In the genomic region with DNA sequence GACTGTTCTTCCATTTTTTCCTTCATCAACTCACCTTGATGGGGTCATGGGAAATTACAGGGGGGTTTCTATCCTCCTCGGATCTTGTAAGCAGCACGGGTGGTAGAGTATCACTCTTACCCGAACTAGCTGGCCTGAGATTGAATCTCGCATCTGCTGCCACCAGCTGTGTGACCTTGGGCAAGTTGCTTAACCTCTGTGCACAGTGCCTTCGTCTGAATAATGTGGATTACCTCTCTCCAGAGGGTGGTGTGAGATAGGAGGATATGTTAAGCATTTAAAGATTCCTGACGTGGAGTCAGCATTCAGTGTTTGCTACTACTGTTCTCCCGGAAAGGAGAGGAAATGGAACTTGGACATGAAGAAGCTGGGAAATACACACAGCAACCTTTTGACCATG, we compare ENCODE assay signal across 10 cellular contexts. TPM values are rescaled to one million over a fixed set of nuclear protein-coding genes. Genes with fewer than 3 reads are reported as not detected.
DNase-seq lines count a peak whose midpoint lies in the region; ATAC-seq and TF ChIP-seq lines count a peak whose summit lies in the region.
"Had no signal": no experiment of that assay in that cellular context is flagged by ENCODE, and none has a peak within 500 bp of the region (broad histone marks: within the 10 kb centered on the region; RNA-seq: fewer than 3 reads in every experiment).

No MANE protein-coding gene starts in this region.

- no peak overlapping the region for H4K5ac ChIP-seq in mesendoderm (ENCODE audit: low read length)

- TF ChIP-seq CTCF in tibial nerve (IDR thresholded peaks at IDR 0.05) = no peak
- TF ChIP-seq CTCF in SK-N-SH (IDR thresholded peaks at IDR 0.05) = no peak
- no peak for TF ChIP-seq CTCF in GM10266 (IDR thresholded peaks at IDR 0.05; ENCODE audit: control insufficient read depth, insufficient read depth, low read depth, missing control alignments)

- CTCF ChIA-PET in activated naive CD4-positive, alpha-beta T cell treated with anti-CD3 and anti-CD28 coated beads for 36 hours (lab: Charles Lee) = interaction anchor here (1.0 to 1.6 kb wide), 4 partner anchors 10 to 25 kb away, joined by 3 to 5 read pairs (median 4); partner anchors contain the start of gene LASP1
- CTCF ChIA-PET in SK-N-SH (lab: Yijun Ruan, JAX) = interaction anchor here (1.0 to 1.7 kb wide), 5 partner anchors 15 to 89 kb away, joined by 3 to 6 read pairs (median 3); partner anchors contain the start of gene LASP1

- no peak for TF ChIP-seq POLR2A in tibial nerve (IDR thresholded peaks at IDR 0.05)

- H3K9ac ChIP-seq in mesendoderm (ENCODE audit: low read length) = no peak overlapping the region
- no peak overlapping the region for H3K9ac ChIP-seq in SK-N-SH

- H3K4me3 ChIP-seq in mesendoderm (ENCODE audit: low read length) (no peak overlapping the region), tibial nerve (no peak overlapping the region), SK-N-SH (ENCODE audit: low read depth in 2 of 2, low read length in 1 of 2) (no peak overlapping the region)

- H3K9me3 ChIP-seq in tibial nerve (no peaks in the 10 kb centered on the region), SK-N-SH (no peaks in the 10 kb centered on the region)

- TF ChIP-seq RAD21 in SK-N-SH (IDR thresholded peaks at IDR 0.05; ENCODE audit: low read length) = no peak

- H3K4me1 ChIP-seq in mesendoderm (ENCODE audit: control insufficient read depth, low read depth, low read length) (no peaks in the 10 kb centered on the region), tibial nerve (peaks cover 0 to 90% (median 61%) of the 10 kb centered on the region in 4 donors), SK-N-SH (ENCODE audit: control insufficient read depth in 1 of 2, insufficient read depth in 2 of 2, low read depth in 1 of 2, low read length in 1 of 2) (peaks cover 0 to 28% of the 10 kb centered on the region in 2 experiments; a peak in 1 of 4 replicates)

- H3K36me3 Mint-ChIP-seq in activated naive CD4-positive, alpha-beta T cell treated with anti-CD3 and anti-CD28 coated beads for 36 hours (ENCODE audit: low read depth) = peaks cover 18% of the 10 kb centered on the region
- peaks cover 31% of the 10 kb centered on the region for H3K36me3 Mint-ChIP-seq in activated naive CD8-positive, alpha-beta T cell treated with anti-CD3 and anti-CD28 coated beads, Interleukin-2, amount 10 ng/mL, durations not matched to agents 7 days and 5 days

- no CpG with 5 or more reads among the region's 7 CpGs for WGBS in mesendoderm (ENCODE audit: extremely low coverage, insufficient coverage, low lambda C conversion rate)
- 33 to 50% methylated on average over 7 of the region's 7 CpGs for WGBS in tibial nerve, 2 donors
- WGBS in SK-N-SH (ENCODE audit: low lambda C conversion rate) = 87% methylated on average over 7 of the region's 7 CpGs

- H2BK15ac ChIP-seq in mesendoderm (replicated peaks; ENCODE audit: low read depth) = no peak overlapping the region

- DNase-seq in activated naive CD4-positive, alpha-beta T cell treated with anti-CD3 and anti-CD28 coated beads for 36 hours = no peak
- DNase-seq in activated naive CD4-positive, alpha-beta T cell (lab: John Stamatoyannopoulos, UW) = no peak
- no peak for DNase-seq in activated naive CD8-positive, alpha-beta T cell treated with anti-CD3 and anti-CD28 coated beads, Interleukin-2, amount 10 ng/mL, durations not matched to agents 7 days and 5 days
- DNase-seq in mesendoderm (peak; percentile 84), tibial nerve (ENCODE audit: low spot score in 2 of 2) (no peak), epidermal melanocyte (ENCODE audit: insufficient read length, low spot score) (no peak), SK-N-SH (no peak), GM10266 (ENCODE audit: extremely low spot score) (no peak)
- DNase-seq: NCI-H526, T-helper 9 cell had no signal

- H3K56ac ChIP-seq in mesendoderm (ENCODE audit: low read length) = no peak overlapping the region

- intact Hi-C loops in activated naive CD4-positive, alpha-beta T cell treated with anti-CD3 and anti-CD28 coated beads for 36 hours (cut with micrococcal nuclease) = no loop called here

- H2BK5ac ChIP-seq in mesendoderm (ENCODE audit: low read length) = no peak overlapping the region

- no peak overlapping the region for H4K8ac ChIP-seq in mesendoderm (ENCODE audit: low read depth, low read length)

- H3K79me2 ChIP-seq in mesendoderm (ENCODE audit: control insufficient read depth, insufficient read depth, low read length) (no peaks in the 10 kb centered on the region), SK-N-SH (ENCODE audit: insufficient read depth) (peaks cover 85% of the 10 kb centered on the region)

- TF ChIP-seq EP300 in tibial nerve (IDR thresholded peaks at IDR 0.05) (no peak), SK-N-SH (IDR thresholded peaks at IDR 0.05; ENCODE audit: borderline replicate concordance in 1 of 2, low read depth in 1 of 2, low read length in 1 of 2) (no peak)

- H3K4me3 Mint-ChIP-seq in activated naive CD4-positive, alpha-beta T cell treated with anti-CD3 and anti-CD28 coated beads for 36 hours = no peak overlapping the region
- H3K4me3 Mint-ChIP-seq in activated naive CD8-positive, alpha-beta T cell treated with anti-CD3 and anti-CD28 coated beads, Interleukin-2, amount 10 ng/mL, durations not matched to agents 7 days and 5 days = peak overlapping the region; percentile 14

- H4K20me1 ChIP-seq in SK-N-SH (ENCODE audit: insufficient read depth) = peaks cover 77% of the 10 kb centered on the region

- H3K79me1 ChIP-seq in mesendoderm (ENCODE audit: low read length) = peaks cover 16% of the 10 kb centered on the region

- H3K27ac ChIP-seq in mesendoderm (ENCODE audit: low read depth, low read length) (no peak overlapping the region), tibial nerve (peak overlapping the region in 3 of 4 donors; percentile 37 to 77 (median 66)), SK-N-SH (ENCODE audit: low read depth in 2 of 2, low read length in 1 of 2) (no peak overlapping the region)

- H3K36me3 ChIP-seq in mesendoderm (ENCODE audit: control insufficient read depth, insufficient read depth, low read length) (peaks cover 6% of the 10 kb centered on the region), tibial nerve (peaks cover 4 to 71% (median 4%) of the 10 kb centered on the region in 3 donors), SK-N-SH (replicated peaks in 1 of 2; ENCODE audit: control insufficient read depth in 1 of 2, insufficient read depth in 2 of 2, low read length in 1 of 2) (peaks cover 36 to 66% of the 10 kb centered on the region in 2 experiments)

- no peak overlapping the region for H2BK120ac ChIP-seq in mesendoderm (ENCODE audit: low read depth, low read length)

- H3F3A ChIP-seq in SK-N-SH (replicated peaks; ENCODE audit: insufficient read depth) = peaks cover 25% of the 10 kb centered on the region

- peaks cover 77% of the 10 kb centered on the region for H3K4me1 Mint-ChIP-seq in activated naive CD4-positive, alpha-beta T cell treated with anti-CD3 and anti-CD28 coated beads for 36 hours (ENCODE audit: low read depth)
- peaks cover 79% of the 10 kb centered on the region for H3K4me1 Mint-ChIP-seq in activated naive CD8-positive, alpha-beta T cell treated with anti-CD3 and anti-CD28 coated beads, Interleukin-2, amount 10 ng/mL, durations not matched to agents 7 days and 5 days

- no peak overlapping the region for H3K4ac ChIP-seq in mesendoderm (ENCODE audit: low read depth, low read length)

- no peaks in the 10 kb centered on the region for H3K27me3 Mint-ChIP-seq in activated naive CD4-positive, alpha-beta T cell treated with anti-CD3 and anti-CD28 coated beads for 36 hours (ENCODE audit: low read depth)
- H3K27me3 Mint-ChIP-seq in activated naive CD8-positive, alpha-beta T cell treated with anti-CD3 and anti-CD28 coated beads, Interleukin-2, amount 10 ng/mL, durations not matched to agents 7 days and 5 days = no peaks in the 10 kb centered on the region

- H3K9me2 ChIP-seq in SK-N-SH = no peaks in the 10 kb centered on the region

- H3K27me3 ChIP-seq in mesendoderm (ENCODE audit: insufficient read depth, low read length, poor library complexity) (no peaks in the 10 kb centered on the region), tibial nerve (no peaks in the 10 kb centered on the region), SK-N-SH (ENCODE audit: insufficient read depth) (no peaks in the 10 kb centered on the region)

- H3K4me2 ChIP-seq in mesendoderm (ENCODE audit: low read length) (no peak overlapping the region), SK-N-SH (no peak overlapping the region)

- no peaks in the 10 kb centered on the region for H3K9me3 Mint-ChIP-seq in activated naive CD4-positive, alpha-beta T cell treated with anti-CD3 and anti-CD28 coated beads for 36 hours
- H3K9me3 Mint-ChIP-seq in activated naive CD8-positive, alpha-beta T cell treated with anti-CD3 and anti-CD28 coated beads, Interleukin-2, amount 10 ng/mL, durations not matched to agents 7 days and 5 days = no peaks in the 10 kb centered on the region

- H2AFZ ChIP-seq in SK-N-SH (ENCODE audit: low read depth) = no peak overlapping the region

- peak overlapping the region; percentile 61 for H3K27ac Mint-ChIP-seq in activated naive CD4-positive, alpha-beta T cell treated with anti-CD3 and anti-CD28 coated beads for 36 hours
- peak overlapping the region; percentile 81 for H3K27ac Mint-ChIP-seq in activated naive CD8-positive, alpha-beta T cell treated with anti-CD3 and anti-CD28 coated beads, Interleukin-2, amount 10 ng/mL, durations not matched to agents 7 days and 5 days

- no peak for ATAC-seq in activated naive CD8-positive, alpha-beta T cell treated with anti-CD3 and anti-CD28 coated beads, Interleukin-2, amount 10 ng/mL, durations not matched to agents 7 days and 5 days (ENCODE audit: low read depth)

- POLR2A ChIA-PET in activated naive CD8-positive, alpha-beta T cell treated with anti-CD3 and anti-CD28 coated beads, Interleukin-2, amount 10 ng/mL, durations not matched to agents 7 days and 5 days (lab: Charles Lee) = interaction anchor here (0.6 to 4.7 kb wide), 8 partner anchors 9 to 559 kb away, joined by 3 to 42 read pairs (median 6); partner anchors contain the start of gene LASP1
- POLR2A ChIA-PET in SK-N-SH (lab: Yijun Ruan, JAX) = interaction anchor here (1.2 to 1.3 kb wide), 2 partner anchors 25 to 31 kb away, joined by 3 read pairs; partner anchors contain the start of genes LASP1 and LASP1NB

- H3K23ac ChIP-seq in mesendoderm (ENCODE audit: low read length) = no peak overlapping the region

- H3K18ac ChIP-seq in mesendoderm (ENCODE audit: low read length) = no peak overlapping the region

- H2AK5ac ChIP-seq in mesendoderm (ENCODE audit: low read length) = no peak overlapping the region

RNA-seq across cellular contexts. Expression of gene LASP1, which starts 24.4 kb away (rescaled TPM):
- 100 to 1,000 TPM; 105 to 113 TPM for total RNA-seq in activated naive CD4-positive, alpha-beta T cell treated with anti-CD3 and anti-CD28 coated beads for 36 hours
- total RNA-seq in activated naive CD8-positive, alpha-beta T cell treated with anti-CD3 and anti-CD28 coated beads, Interleukin-2, amount 10 ng/mL, durations not matched to agents 7 days and 5 days = 100 to 1,000 TPM; 227 to 236 TPM
- 160 TPM for polyA plus RNA-seq in mesendoderm (2013, experiment 1 of 2)
- 164 TPM for polyA plus RNA-seq in mesendoderm (2013, experiment 2 of 2)
- 100 to 1,000 TPM; 110 to 165 (median 137) TPM for total RNA-seq in tibial nerve
- polyA plus RNA-seq in SK-N-SH (2012; rRNA removed) = 79.7 and 102 TPM in 2 replicates
- 59.0 and 70.3 TPM in 2 replicates for polyA plus RNA-seq in SK-N-SH (2012; cell fraction: cytosol; rRNA removed)
- polyA plus RNA-seq in SK-N-SH (2012; cell fraction: nucleus; rRNA removed) = 88.9 and 142 TPM in 2 replicates

RNA-seq across cellular contexts. Expression of gene RPL23, which starts 40.8 kb away (rescaled TPM):
- total RNA-seq in activated naive CD4-positive, alpha-beta T cell treated with anti-CD3 and anti-CD28 coated beads for 36 hours = 1,000 to 10,000 TPM; 2,241 to 2,332 TPM
- total RNA-seq in activated naive CD8-positive, alpha-beta T cell treated with anti-CD3 and anti-CD28 coated beads, Interleukin-2, amount 10 ng/mL, durations not matched to agents 7 days and 5 days = 1,000 to 10,000 TPM; 1,166 to 1,188 TPM
- 4,252 TPM for polyA plus RNA-seq in mesendoderm (2013, experiment 1 of 2)
- 4,329 TPM for polyA plus RNA-seq in mesendoderm (2013, experiment 2 of 2)
- 1,000 to 10,000 TPM; 1,112 to 1,642 (median 1,331) TPM for total RNA-seq in tibial nerve
- 2,658 and 2,763 TPM in 2 replicates for polyA plus RNA-seq in SK-N-SH (2012; rRNA removed)
- polyA plus RNA-seq in SK-N-SH (2012; cell fraction: cytosol; rRNA removed) = 3,488 and 4,696 TPM in 2 replicates
- polyA plus RNA-seq in SK-N-SH (2012; cell fraction: nucleus; rRNA removed) = 540 and 582 TPM in 2 replicates

Comparison
In these comparisons a context has a peak if more than half of its experiments do, and no peak if none do; other contexts are left out.
1. H3K27ac ChIP-seq: peak in tibial nerve (3 of 4); none in mesendoderm (single experiment) and SK-N-SH (0 of 2).